ENCODE assay signal across 8 cellular contexts in genomic region chr4:70705856-70706461, GRCh38. TPM values are rescaled to one million over a fixed set of nuclear protein-coding genes. Genes with fewer than 3 reads are reported as not detected.
DNase-seq lines count a peak whose midpoint lies in the region; ATAC-seq and TF ChIP-seq lines count a peak whose summit lies in the region.

No MANE protein-coding gene starts in this region.

- no peaks in the 10 kb centered on the region for H3K36me3 Mint-ChIP-seq in activated CD8-positive, alpha-beta T cell treated with anti-CD3 and anti-CD28 coated beads for 36 hours (ENCODE audit: low read depth)

- H3K36me3 ChIP-seq in H7 (replicated peaks; ENCODE audit: control insufficient read depth, insufficient read depth, low read length) (no peaks in the 10 kb centered on the region), skeletal muscle tissue (ENCODE audit: control insufficient read depth in 3 of 3, insufficient read depth in 3 of 3, low read length in 3 of 3) (no peaks in the 10 kb centered on the region)

- H3K9me3 Mint-ChIP-seq in activated CD8-positive, alpha-beta T cell treated with anti-CD3 and anti-CD28 coated beads for 36 hours: no peaks in the 10 kb centered on the region

- H3K9me3 ChIP-seq in skeletal muscle tissue (ENCODE audit: control insufficient read depth in 3 of 3, low read length in 3 of 3): no peaks in the 10 kb centered on the region

- CTCF ChIA-PET in activated CD8-positive, alpha-beta T cell treated with anti-CD3 and anti-CD28 coated beads for 36 hours (lab: Charles Lee): interaction anchor here (0.7 to 7.7 kb wide), 7 partner anchors 16 to 305 kb away, joined by 3 to 79 read pairs (median 5); partner anchors contain the start of gene UTP3

- DNase-seq in AG08395 (ENCODE audit: low spot score): peak; percentile 6
- DNase-seq in H7: no peak
- no peak for DNase-seq in activated CD8-positive, alpha-beta T cell treated with anti-CD3 and anti-CD28 coated beads for 36 hours
- DNase-seq in hepatic stellate cell (ENCODE audit: low spot score): peak; percentile 44
- DNase-seq in NCI-H128 (lab: John Stamatoyannopoulos, UW; ENCODE audit: unreplicated experiment): no peak
- no peak for DNase-seq in HT-29 (ENCODE audit: low spot score)

- POLR2A ChIA-PET in activated CD8-positive, alpha-beta T cell treated with anti-CD3 and anti-CD28 coated beads for 36 hours (lab: Charles Lee): interaction anchor here (0.8 to 4.9 kb wide), 6 partner anchors 12 to 134 kb away, joined by 3 to 40 read pairs (median 6); partner anchors contain the start of genes GRSF1 and UTP3

- ATAC-seq in activated CD8-positive, alpha-beta T cell treated with anti-CD3 and anti-CD28 coated beads for 36 hours: no peak
- no peak for ATAC-seq in GM21381 (IDR thresholded peaks at IDR 0.05; ENCODE audit: unreplicated experiment)

- TF ChIP-seq CTCF in activated CD8-positive, alpha-beta T cell treated with anti-CD3 and anti-CD28 coated beads for 36 hours (IDR thresholded peaks at IDR 0.05): no peak

- peak overlapping the region; percentile 84 for H3K4me3 Mint-ChIP-seq in activated CD8-positive, alpha-beta T cell treated with anti-CD3 and anti-CD28 coated beads for 36 hours

- peak overlapping the region; percentile 92 for H3K27ac ChIP-seq in skeletal muscle tissue (ENCODE audit: low read depth, low read length)

- H3K27ac Mint-ChIP-seq in activated CD8-positive, alpha-beta T cell treated with anti-CD3 and anti-CD28 coated beads for 36 hours: peak overlapping the region; percentile 88

- peak overlapping the region; percentile 83 to 88 (median 88) for H3K9ac ChIP-seq in skeletal muscle tissue (ENCODE audit: low read depth in 1 of 3, low read length in 3 of 3)

- H3K4me1 ChIP-seq in skeletal muscle tissue (ENCODE audit: control insufficient read depth in 3 of 3, insufficient read depth in 3 of 3, low read length in 3 of 3): peaks cover 11 to 17% (median 11%) of the 10 kb centered on the region in 3 donors

- H3K27me3 ChIP-seq in H7 (ENCODE audit: control insufficient read depth, insufficient read depth, low read length): no peaks in the 10 kb centered on the region
- H3K27me3 ChIP-seq in skeletal muscle tissue (ENCODE audit: control insufficient read depth in 3 of 3, insufficient read depth in 3 of 3, low read length in 3 of 3): no peaks in the 10 kb centered on the region

- H3K27me3 Mint-ChIP-seq in activated CD8-positive, alpha-beta T cell treated with anti-CD3 and anti-CD28 coated beads for 36 hours: no peaks in the 10 kb centered on the region

- H3K4me1 Mint-ChIP-seq in activated CD8-positive, alpha-beta T cell treated with anti-CD3 and anti-CD28 coated beads for 36 hours (ENCODE audit: low read depth): peaks cover 26% of the 10 kb centered on the region

- intact Hi-C loops in activated CD8-positive, alpha-beta T cell treated with anti-CD3 and anti-CD28 coated beads for 36 hours (cut with micrococcal nuclease): loop anchor here (2.0 to 5.0 kb wide), 2 partner anchors 17 to 131 kb away; partner anchors contain the start of genes GRSF1 and UTP3

- H3K4me3 ChIP-seq in H7 (ENCODE audit: insufficient read depth, low read depth, low read length): peak overlapping the region; percentile 81
- peak overlapping the region; percentile 79 to 92 (median 85) for H3K4me3 ChIP-seq in skeletal muscle tissue (ENCODE audit: low read length in 3 of 3)

RNA-seq across cellular contexts. Expression of gene RUFY3, which starts 15.8 kb away (rescaled TPM):
- total RNA-seq in H7 (2014; rRNA removed; shearing (Covaris generic)): 32.7 and 38.4 TPM in 2 replicates
- 10 to 100 TPM; 13.6 to 17.5 TPM for total RNA-seq in activated CD8-positive, alpha-beta T cell treated with anti-CD3 and anti-CD28 coated beads for 36 hours
- 60.0 TPM for total RNA-seq in skeletal muscle tissue
- total RNA-seq in HT-29 (2014; rRNA removed; shearing (Covaris generic)): 15.0 and 18.7 TPM in 2 replicates

RNA-seq across cellular contexts. Expression of gene UTP3, which starts 17.6 kb away (rescaled TPM):
- 11.5 and 12.3 TPM in 2 replicates for total RNA-seq in H7 (2014; rRNA removed; shearing (Covaris generic))
- 10 to 100 TPM; 31.0 to 33.5 TPM for total RNA-seq in activated CD8-positive, alpha-beta T cell treated with anti-CD3 and anti-CD28 coated beads for 36 hours
- total RNA-seq in skeletal muscle tissue: 13.6 TPM
- total RNA-seq in HT-29 (2014; rRNA removed; shearing (Covaris generic)): 17.5 and 19.2 TPM in 2 replicates

RNA-seq across cellular contexts. Expression of gene JCHAIN, which starts 39.7 kb away (rescaled TPM):
- not detected in 2 replicates for total RNA-seq in H7 (2014; rRNA removed; shearing (Covaris generic))
- not detected for total RNA-seq in activated CD8-positive, alpha-beta T cell treated with anti-CD3 and anti-CD28 coated beads for 36 hours
- 2.1 TPM for total RNA-seq in skeletal muscle tissue
- not detected in 2 replicates for total RNA-seq in HT-29 (2014; rRNA removed; shearing (Covaris generic))

Comparison
In these comparisons a context has a peak if more than half of its experiments do, and no peak if none do; other contexts are left out.
1. DNase-seq: peak in AG08395 (single experiment) and hepatic stellate cell (single experiment); none in H7 (single experiment), activated CD8-positive, alpha-beta T cell treated with anti-CD3 and anti-CD28 coated beads for 36 hours (single experiment), NCI-H128 (single experiment) and HT-29 (single experiment).